ENCODE assay signal across 14 cellular contexts in the genomic region with DNA sequence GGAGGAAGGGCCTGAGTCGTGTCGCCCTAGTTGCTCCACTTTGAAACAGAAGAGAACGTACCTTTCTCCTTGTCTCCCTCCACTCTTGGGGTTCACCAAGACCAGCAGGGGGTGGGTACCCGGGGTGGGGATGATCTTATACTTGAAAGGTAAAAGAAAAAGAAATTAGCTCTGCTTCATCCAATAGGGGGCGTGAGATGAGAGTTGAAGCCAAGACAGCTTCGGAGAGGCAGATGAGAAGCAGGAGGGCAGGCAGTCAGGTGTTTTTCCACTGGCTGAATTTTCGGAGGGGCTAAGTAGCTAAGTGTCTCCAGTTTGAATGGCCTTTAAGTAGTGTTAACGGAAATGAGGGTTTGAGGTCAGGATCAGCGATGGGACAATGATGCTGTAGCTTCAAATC.
DNase-seq lines count a peak whose midpoint lies in the region; ATAC-seq and TF ChIP-seq lines count a peak whose summit lies in the region.
"Had no signal": no experiment of that assay in that cellular context is flagged by ENCODE, and none has a peak within 500 bp of the region (broad histone marks: within the 10 kb centered on the region; RNA-seq: fewer than 3 reads in every experiment).

No MANE protein-coding gene starts in this region.

- H3K27me3 Mint-ChIP-seq in activated CD8-positive, alpha-beta memory T cell treated with anti-CD3 and anti-CD28 coated beads, Interleukin-2, amount 10 ng/mL, durations not matched to agents 7 days and 5 days: peaks cover 6% of the 10 kb centered on the region

- TF ChIP-seq CTCF in A673 (conservative IDR thresholded peaks at IDR 0.05; ENCODE audit: low read depth, low read length): peak; percentile 44
- peak; percentile 45 for TF ChIP-seq CTCF in GM12864 (IDR thresholded peaks at IDR 0.05; ENCODE audit: low read depth, low read length, missing control alignments)

- no peaks in the 10 kb centered on the region for H3K9me3 ChIP-seq in A673 (ENCODE audit: low read depth, low read length, poor library complexity, severe bottlenecking)
- H3K9me3 ChIP-seq: thoracic aorta had no signal

- CTCF ChIA-PET in A673 (lab: Charles Lee): interaction anchor here (0.6 to 2.0 kb wide), 5 partner anchors 13 to 279 kb away, joined by 3 to 8 read pairs (median 3); no protein-coding TSS in a partner anchor
- CTCF ChIA-PET in activated CD8-positive, alpha-beta memory T cell treated with anti-CD3 and anti-CD28 coated beads, Interleukin-2, amount 10 ng/mL, durations not matched to agents 7 days and 5 days (lab: Charles Lee): interaction anchor here (0.8 to 6.3 kb wide), 3 partner anchors 12 to 279 kb away, joined by 3 to 82 read pairs (median 3); no protein-coding TSS in a partner anchor

- DNase-seq in A673 (ENCODE audit: low spot score) (no peak), GM12864 (ENCODE audit: low read depth) (no peak), NCI-H446 treated with DMSO at 0.1 percent for 48 hours (lab: John Stamatoyannopoulos, UW) (peak; percentile 7), erythroblast (lab: John Stamatoyannopoulos, UW) (peak; percentile 6 to 24), GM19240 (ENCODE audit: insufficient read length, low spot score) (no peak), T-helper 2 cell (no peak), SIG-M5 treated with dmso at 0.1 percent for 504 hours (lab: John Stamatoyannopoulos, UW; ENCODE audit: unreplicated experiment) (no peak)
- DNase-seq in activated CD8-positive, alpha-beta memory T cell treated with anti-CD3 and anti-CD28 coated beads, Interleukin-2, amount 10 ng/mL, durations not matched to agents 7 days and 5 days: no peak
- DNase-seq: amniotic stem cell; CD8-positive, alpha-beta T cell; left colon; NCI-H2081 treated with DMSO at 0.1 percent for 48 hours had no signal

- no peaks in the 10 kb centered on the region for H3K36me3 ChIP-seq in A673 (ENCODE audit: insufficient read depth, low read length, poor library complexity, severe bottlenecking)
- H3K36me3 ChIP-seq: thoracic aorta had no signal

- no peak for ATAC-seq in activated CD8-positive, alpha-beta memory T cell treated with anti-CD3 and anti-CD28 coated beads, Interleukin-2, amount 10 ng/mL, durations not matched to agents 7 days and 5 days
- ATAC-seq: CD8-positive, alpha-beta T cell; left colon had no signal

- no peaks in the 10 kb centered on the region for H3K27me3 ChIP-seq in A673 (replicated peaks; ENCODE audit: insufficient read depth, low read depth, low read length, poor library complexity)

- no TSS peak for BruUV-seq in A673 (replicated peaks; lab: Mats Ljungman, UMichigan)

- H3K36me3 Mint-ChIP-seq in activated CD8-positive, alpha-beta memory T cell treated with anti-CD3 and anti-CD28 coated beads, Interleukin-2, amount 10 ng/mL, durations not matched to agents 7 days and 5 days: no peaks in the 10 kb centered on the region
- H3K36me3 Mint-ChIP-seq: CD8-positive, alpha-beta T cell had no signal

- peaks cover 10% of the 10 kb centered on the region for H3K4me1 Mint-ChIP-seq in activated CD8-positive, alpha-beta memory T cell treated with anti-CD3 and anti-CD28 coated beads, Interleukin-2, amount 10 ng/mL, durations not matched to agents 7 days and 5 days

- H3K4me3 ChIP-seq in A673 (ENCODE audit: low read depth, low read length, poor library complexity, severe bottlenecking): no peak overlapping the region
- H3K4me3 ChIP-seq in GM12864 (ENCODE audit: low read depth, low read length): no peak overlapping the region
- H3K4me3 ChIP-seq: thoracic aorta had no signal

- H3K27ac Mint-ChIP-seq in activated CD8-positive, alpha-beta memory T cell treated with anti-CD3 and anti-CD28 coated beads, Interleukin-2, amount 10 ng/mL, durations not matched to agents 7 days and 5 days: no peak overlapping the region
- H3K27ac Mint-ChIP-seq: CD8-positive, alpha-beta T cell had no signal

- no peak for TF ChIP-seq POLR2A in erythroblast (IDR thresholded peaks at IDR 0.05; ENCODE audit: low read length)

- H3K4me1 ChIP-seq in A673 (ENCODE audit: insufficient read depth, low read length, poor library complexity, severe bottlenecking): peaks cover 18% of the 10 kb centered on the region
- H3K4me1 ChIP-seq: parathyroid adenoma had no signal

- POLR2A ChIA-PET in A673 (lab: Charles Lee; ENCODE audit: low non-redundant PET): no interaction called here

- H3K27ac ChIP-seq in A673 (ENCODE audit: low read depth, low read length, poor library complexity, severe bottlenecking): no peak overlapping the region
- H3K27ac ChIP-seq: parathyroid adenoma, thoracic aorta had no signal

- intact Hi-C loops in A673 (cut with micrococcal nuclease; ENCODE audit: unreplicated experiment): loop anchor here (5.0 kb wide), 1 partner anchor 279 kb away; no protein-coding TSS in a partner anchor

- no peaks in the 10 kb centered on the region for H3K9me3 Mint-ChIP-seq in activated CD8-positive, alpha-beta memory T cell treated with anti-CD3 and anti-CD28 coated beads, Interleukin-2, amount 10 ng/mL, durations not matched to agents 7 days and 5 days (ENCODE audit: low read depth)
- H3K9me3 Mint-ChIP-seq: CD8-positive, alpha-beta T cell had no signal

- H3K4me3 Mint-ChIP-seq in activated CD8-positive, alpha-beta memory T cell treated with anti-CD3 and anti-CD28 coated beads, Interleukin-2, amount 10 ng/mL, durations not matched to agents 7 days and 5 days: no peak overlapping the region
- H3K4me3 Mint-ChIP-seq: CD8-positive, alpha-beta T cell had no signal

Comparison
In these comparisons a context has a peak if more than half of its experiments do, and no peak if none do; other contexts are left out.
1. DNase-seq: peak in NCI-H446 treated with DMSO at 0.1 percent for 48 hours (single experiment) and erythroblast (2 of 2); none in A673 (single experiment), GM12864 (single experiment), GM19240 (single experiment), T-helper 2 cell (0 of 5), activated CD8-positive, alpha-beta memory T cell treated with anti-CD3 and anti-CD28 coated beads, Interleukin-2, amount 10 ng/mL, durations not matched to agents 7 days and 5 days (single experiment) and SIG-M5 treated with dmso at 0.1 percent for 504 hours (single experiment).